In the genomic region with DNA sequence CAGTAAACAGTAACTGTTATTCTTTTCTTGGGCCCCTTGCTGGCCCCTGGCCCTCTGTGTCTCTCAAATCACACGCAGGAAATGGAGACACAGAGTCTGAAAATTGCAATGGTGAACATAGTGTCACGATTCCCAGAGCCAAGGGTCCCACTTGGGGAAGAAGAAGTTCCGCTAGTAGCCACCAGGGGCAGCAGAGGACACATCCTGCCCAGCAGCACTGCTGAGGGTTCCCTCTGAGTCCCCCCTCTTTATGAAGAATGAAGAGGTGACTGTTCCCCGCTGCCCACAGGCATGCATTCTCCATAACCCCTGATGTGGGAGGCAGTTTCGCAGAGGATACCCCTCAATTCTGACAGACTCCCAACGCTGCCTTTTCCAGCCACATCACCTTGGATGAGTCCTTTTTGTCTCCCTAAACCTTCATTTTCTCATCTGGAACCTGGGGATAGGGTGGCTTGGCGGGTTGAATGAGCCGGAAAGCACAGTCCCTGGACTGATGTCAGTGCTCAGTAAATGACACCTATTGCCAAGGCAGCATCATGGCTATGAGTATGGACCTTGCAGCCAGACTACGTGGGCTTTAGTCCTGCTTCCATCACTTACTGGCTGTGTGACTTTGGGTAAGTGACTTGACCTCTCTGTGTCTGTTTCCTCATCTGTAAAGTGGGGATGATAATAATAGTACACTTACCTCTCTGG, we compare ENCODE assay signal across 1 cellular context.
A peak's percentile ranks its signal among the peaks of the same experiment; 100 is the strongest.
TF ChIP-seq lines count a peak whose summit lies in the region.

No MANE protein-coding gene starts in this region.

TF ChIP-seq in K562, 482 proteins besides CTCF, POLR2A, EP300 and RAD21 (continued from another document and continues in another):
- TF ChIP-seq, protein P1, sequence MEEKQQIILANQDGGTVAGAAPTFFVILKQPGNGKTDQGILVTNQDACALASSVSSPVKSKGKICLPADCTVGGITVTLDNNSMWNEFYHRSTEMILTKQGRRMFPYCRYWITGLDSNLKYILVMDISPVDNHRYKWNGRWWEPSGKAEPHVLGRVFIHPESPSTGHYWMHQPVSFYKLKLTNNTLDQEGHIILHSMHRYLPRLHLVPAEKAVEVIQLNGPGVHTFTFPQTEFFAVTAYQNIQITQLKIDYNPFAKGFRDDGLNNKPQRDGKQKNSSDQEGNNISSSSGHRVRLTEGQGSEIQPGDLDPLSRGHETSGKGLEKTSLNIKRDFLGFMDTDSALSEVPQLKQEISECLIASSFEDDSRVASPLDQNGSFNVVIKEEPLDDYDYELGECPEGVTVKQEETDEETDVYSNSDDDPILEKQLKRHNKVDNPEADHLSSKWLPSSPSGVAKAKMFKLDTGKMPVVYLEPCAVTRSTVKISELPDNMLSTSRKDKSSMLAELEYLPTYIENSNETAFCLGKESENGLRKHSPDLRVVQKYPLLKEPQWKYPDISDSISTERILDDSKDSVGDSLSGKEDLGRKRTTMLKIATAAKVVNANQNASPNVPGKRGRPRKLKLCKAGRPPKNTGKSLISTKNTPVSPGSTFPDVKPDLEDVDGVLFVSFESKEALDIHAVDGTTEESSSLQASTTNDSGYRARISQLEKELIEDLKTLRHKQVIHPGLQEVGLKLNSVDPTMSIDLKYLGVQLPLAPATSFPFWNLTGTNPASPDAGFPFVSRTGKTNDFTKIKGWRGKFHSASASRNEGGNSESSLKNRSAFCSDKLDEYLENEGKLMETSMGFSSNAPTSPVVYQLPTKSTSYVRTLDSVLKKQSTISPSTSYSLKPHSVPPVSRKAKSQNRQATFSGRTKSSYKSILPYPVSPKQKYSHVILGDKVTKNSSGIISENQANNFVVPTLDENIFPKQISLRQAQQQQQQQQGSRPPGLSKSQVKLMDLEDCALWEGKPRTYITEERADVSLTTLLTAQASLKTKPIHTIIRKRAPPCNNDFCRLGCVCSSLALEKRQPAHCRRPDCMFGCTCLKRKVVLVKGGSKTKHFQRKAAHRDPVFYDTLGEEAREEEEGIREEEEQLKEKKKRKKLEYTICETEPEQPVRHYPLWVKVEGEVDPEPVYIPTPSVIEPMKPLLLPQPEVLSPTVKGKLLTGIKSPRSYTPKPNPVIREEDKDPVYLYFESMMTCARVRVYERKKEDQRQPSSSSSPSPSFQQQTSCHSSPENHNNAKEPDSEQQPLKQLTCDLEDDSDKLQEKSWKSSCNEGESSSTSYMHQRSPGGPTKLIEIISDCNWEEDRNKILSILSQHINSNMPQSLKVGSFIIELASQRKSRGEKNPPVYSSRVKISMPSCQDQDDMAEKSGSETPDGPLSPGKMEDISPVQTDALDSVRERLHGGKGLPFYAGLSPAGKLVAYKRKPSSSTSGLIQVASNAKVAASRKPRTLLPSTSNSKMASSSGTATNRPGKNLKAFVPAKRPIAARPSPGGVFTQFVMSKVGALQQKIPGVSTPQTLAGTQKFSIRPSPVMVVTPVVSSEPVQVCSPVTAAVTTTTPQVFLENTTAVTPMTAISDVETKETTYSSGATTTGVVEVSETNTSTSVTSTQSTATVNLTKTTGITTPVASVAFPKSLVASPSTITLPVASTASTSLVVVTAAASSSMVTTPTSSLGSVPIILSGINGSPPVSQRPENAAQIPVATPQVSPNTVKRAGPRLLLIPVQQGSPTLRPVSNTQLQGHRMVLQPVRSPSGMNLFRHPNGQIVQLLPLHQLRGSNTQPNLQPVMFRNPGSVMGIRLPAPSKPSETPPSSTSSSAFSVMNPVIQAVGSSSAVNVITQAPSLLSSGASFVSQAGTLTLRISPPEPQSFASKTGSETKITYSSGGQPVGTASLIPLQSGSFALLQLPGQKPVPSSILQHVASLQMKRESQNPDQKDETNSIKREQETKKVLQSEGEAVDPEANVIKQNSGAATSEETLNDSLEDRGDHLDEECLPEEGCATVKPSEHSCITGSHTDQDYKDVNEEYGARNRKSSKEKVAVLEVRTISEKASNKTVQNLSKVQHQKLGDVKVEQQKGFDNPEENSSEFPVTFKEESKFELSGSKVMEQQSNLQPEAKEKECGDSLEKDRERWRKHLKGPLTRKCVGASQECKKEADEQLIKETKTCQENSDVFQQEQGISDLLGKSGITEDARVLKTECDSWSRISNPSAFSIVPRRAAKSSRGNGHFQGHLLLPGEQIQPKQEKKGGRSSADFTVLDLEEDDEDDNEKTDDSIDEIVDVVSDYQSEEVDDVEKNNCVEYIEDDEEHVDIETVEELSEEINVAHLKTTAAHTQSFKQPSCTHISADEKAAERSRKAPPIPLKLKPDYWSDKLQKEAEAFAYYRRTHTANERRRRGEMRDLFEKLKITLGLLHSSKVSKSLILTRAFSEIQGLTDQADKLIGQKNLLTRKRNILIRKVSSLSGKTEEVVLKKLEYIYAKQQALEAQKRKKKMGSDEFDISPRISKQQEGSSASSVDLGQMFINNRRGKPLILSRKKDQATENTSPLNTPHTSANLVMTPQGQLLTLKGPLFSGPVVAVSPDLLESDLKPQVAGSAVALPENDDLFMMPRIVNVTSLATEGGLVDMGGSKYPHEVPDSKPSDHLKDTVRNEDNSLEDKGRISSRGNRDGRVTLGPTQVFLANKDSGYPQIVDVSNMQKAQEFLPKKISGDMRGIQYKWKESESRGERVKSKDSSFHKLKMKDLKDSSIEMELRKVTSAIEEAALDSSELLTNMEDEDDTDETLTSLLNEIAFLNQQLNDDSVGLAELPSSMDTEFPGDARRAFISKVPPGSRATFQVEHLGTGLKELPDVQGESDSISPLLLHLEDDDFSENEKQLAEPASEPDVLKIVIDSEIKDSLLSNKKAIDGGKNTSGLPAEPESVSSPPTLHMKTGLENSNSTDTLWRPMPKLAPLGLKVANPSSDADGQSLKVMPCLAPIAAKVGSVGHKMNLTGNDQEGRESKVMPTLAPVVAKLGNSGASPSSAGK (IDR thresholded peaks at IDR 0.05): no peak
- 0 out of 2 replicates have a peak, but pooled peaks have one; percentile 51 for TF ChIP-seq PTBP1 (IDR thresholded peaks at IDR 0.05; ENCODE audit: low read depth, low read length)
- TF ChIP-seq, protein P2, sequence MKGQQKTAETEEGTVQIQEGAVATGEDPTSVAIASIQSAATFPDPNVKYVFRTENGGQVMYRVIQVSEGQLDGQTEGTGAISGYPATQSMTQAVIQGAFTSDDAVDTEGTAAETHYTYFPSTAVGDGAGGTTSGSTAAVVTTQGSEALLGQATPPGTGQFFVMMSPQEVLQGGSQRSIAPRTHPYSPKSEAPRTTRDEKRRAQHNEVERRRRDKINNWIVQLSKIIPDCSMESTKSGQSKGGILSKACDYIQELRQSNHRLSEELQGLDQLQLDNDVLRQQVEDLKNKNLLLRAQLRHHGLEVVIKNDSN (CRISPR knock-in tag; IDR thresholded peaks at IDR 0.05): no peak
- TF ChIP-seq TOE1 (IDR thresholded peaks at IDR 0.05; ENCODE audit: borderline replicate concordance): no peak
- TF ChIP-seq TOE1 (CRISPR knock-in tag; IDR thresholded peaks at IDR 0.05; ENCODE audit: borderline replicate concordance, low read depth): no peak
- TF ChIP-seq MEF2D (tag; conservative IDR thresholded peaks at IDR 0.05; ENCODE audit: low read depth): no peak
- TF ChIP-seq GABPB1 (CRISPR knock-in tag; IDR thresholded peaks at IDR 0.05): no peak
- TF ChIP-seq, protein P3, sequence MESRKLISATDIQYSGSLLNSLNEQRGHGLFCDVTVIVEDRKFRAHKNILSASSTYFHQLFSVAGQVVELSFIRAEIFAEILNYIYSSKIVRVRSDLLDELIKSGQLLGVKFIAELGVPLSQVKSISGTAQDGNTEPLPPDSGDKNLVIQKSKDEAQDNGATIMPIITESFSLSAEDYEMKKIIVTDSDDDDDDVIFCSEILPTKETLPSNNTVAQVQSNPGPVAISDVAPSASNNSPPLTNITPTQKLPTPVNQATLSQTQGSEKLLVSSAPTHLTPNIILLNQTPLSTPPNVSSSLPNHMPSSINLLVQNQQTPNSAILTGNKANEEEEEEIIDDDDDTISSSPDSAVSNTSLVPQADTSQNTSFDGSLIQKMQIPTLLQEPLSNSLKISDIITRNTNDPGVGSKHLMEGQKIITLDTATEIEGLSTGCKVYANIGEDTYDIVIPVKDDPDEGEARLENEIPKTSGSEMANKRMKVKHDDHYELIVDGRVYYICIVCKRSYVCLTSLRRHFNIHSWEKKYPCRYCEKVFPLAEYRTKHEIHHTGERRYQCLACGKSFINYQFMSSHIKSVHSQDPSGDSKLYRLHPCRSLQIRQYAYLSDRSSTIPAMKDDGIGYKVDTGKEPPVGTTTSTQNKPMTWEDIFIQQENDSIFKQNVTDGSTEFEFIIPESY (CRISPR knock-in tag; IDR thresholded peaks at IDR 0.05): peak; percentile 79
- TF ChIP-seq, protein P4, sequence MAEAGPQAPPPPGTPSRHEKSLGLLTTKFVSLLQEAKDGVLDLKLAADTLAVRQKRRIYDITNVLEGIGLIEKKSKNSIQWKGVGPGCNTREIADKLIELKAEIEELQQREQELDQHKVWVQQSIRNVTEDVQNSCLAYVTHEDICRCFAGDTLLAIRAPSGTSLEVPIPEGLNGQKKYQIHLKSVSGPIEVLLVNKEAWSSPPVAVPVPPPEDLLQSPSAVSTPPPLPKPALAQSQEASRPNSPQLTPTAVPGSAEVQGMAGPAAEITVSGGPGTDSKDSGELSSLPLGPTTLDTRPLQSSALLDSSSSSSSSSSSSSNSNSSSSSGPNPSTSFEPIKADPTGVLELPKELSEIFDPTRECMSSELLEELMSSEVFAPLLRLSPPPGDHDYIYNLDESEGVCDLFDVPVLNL (CRISPR knock-in tag; IDR thresholded peaks at IDR 0.05; ENCODE audit: low read depth): 0 out of 2 replicates have a peak, but pooled peaks have one; percentile 62
- TF ChIP-seq SAP30 (IDR thresholded peaks at IDR 0.05; ENCODE audit: borderline replicate concordance, insufficient read depth, low read depth, low read length, poor library complexity, severe bottlenecking): no peak
- no peak for TF ChIP-seq TRIM24 (IDR thresholded peaks at IDR 0.05)
- no peak for TF ChIP-seq ELF4 (CRISPR knock-in tag; IDR thresholded peaks at IDR 0.05)
- TF ChIP-seq ETV5 (CRISPR knock-in tag; IDR thresholded peaks at IDR 0.05; ENCODE audit: low read depth): 0 out of 2 replicates have a peak, but pooled peaks have one; percentile 33
- peak; percentile 91 for TF ChIP-seq SMARCA5 (IDR thresholded peaks at IDR 0.05)
- TF ChIP-seq, protein P5, sequence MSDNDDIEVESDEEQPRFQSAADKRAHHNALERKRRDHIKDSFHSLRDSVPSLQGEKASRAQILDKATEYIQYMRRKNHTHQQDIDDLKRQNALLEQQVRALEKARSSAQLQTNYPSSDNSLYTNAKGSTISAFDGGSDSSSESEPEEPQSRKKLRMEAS (CRISPR knock-in tag; IDR thresholded peaks at IDR 0.05): peak; percentile 43; the same call in 1 of the 2 replicates
- no peak for TF ChIP-seq NFXL1 (CRISPR knock-in tag; IDR thresholded peaks at IDR 0.05)
- no peak for TF ChIP-seq WHSC1 (IDR thresholded peaks at IDR 0.05; ENCODE audit: low read length)
- TF ChIP-seq ZNF717 (CRISPR knock-in tag; IDR thresholded peaks at IDR 0.05): no peak
- TF ChIP-seq YBX1 (IDR thresholded peaks at IDR 0.05): no peak
- TF ChIP-seq RCOR1 (IDR thresholded peaks at IDR 0.05; ENCODE audit: borderline replicate concordance in 1 of 2, low read depth in 2 of 2, low read length in 2 of 2): peak in 1 of 2 experiments; percentile 43; a peak in 2 of 4 replicates
- peak; percentile 45; the same call in 1 of the 2 replicates for TF ChIP-seq SMC3 (conservative IDR thresholded peaks at IDR 0.05; ENCODE audit: insufficient read depth, low read depth, low read length)
- TF ChIP-seq TCFL5 (CRISPR knock-in tag; conservative IDR thresholded peaks at IDR 0.05): no peak
- no peak for TF ChIP-seq GTF2E2 (tag; IDR thresholded peaks at IDR 0.05)
- TF ChIP-seq RFX1 (IDR thresholded peaks at IDR 0.05): no peak
- no peak for TF ChIP-seq PYGO2 (tag; IDR thresholded peaks at IDR 0.05)
- TF ChIP-seq ADNP (tag; IDR thresholded peaks at IDR 0.05): peak; percentile 84
- TF ChIP-seq RBM25 (IDR thresholded peaks at IDR 0.05; ENCODE audit: low read depth, low read length, severe bottlenecking): peak; percentile 94
- TF ChIP-seq, protein P6, sequence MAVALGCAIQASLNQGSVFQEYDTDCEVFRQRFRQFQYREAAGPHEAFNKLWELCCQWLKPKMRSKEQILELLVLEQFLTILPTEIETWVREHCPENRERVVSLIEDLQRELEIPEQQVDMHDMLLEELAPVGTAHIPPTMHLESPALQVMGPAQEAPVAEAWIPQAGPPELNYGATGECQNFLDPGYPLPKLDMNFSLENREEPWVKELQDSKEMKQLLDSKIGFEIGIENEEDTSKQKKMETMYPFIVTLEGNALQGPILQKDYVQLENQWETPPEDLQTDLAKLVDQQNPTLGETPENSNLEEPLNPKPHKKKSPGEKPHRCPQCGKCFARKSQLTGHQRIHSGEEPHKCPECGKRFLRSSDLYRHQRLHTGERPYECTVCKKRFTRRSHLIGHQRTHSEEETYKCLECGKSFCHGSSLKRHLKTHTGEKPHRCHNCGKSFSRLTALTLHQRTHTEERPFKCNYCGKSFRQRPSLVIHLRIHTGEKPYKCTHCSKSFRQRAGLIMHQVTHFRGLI (CRISPR knock-in tag; IDR thresholded peaks at IDR 0.05): no peak
- TF ChIP-seq KDM1A (IDR thresholded peaks at IDR 0.05): peak; percentile 72 to 78
- TF ChIP-seq, protein P7, sequence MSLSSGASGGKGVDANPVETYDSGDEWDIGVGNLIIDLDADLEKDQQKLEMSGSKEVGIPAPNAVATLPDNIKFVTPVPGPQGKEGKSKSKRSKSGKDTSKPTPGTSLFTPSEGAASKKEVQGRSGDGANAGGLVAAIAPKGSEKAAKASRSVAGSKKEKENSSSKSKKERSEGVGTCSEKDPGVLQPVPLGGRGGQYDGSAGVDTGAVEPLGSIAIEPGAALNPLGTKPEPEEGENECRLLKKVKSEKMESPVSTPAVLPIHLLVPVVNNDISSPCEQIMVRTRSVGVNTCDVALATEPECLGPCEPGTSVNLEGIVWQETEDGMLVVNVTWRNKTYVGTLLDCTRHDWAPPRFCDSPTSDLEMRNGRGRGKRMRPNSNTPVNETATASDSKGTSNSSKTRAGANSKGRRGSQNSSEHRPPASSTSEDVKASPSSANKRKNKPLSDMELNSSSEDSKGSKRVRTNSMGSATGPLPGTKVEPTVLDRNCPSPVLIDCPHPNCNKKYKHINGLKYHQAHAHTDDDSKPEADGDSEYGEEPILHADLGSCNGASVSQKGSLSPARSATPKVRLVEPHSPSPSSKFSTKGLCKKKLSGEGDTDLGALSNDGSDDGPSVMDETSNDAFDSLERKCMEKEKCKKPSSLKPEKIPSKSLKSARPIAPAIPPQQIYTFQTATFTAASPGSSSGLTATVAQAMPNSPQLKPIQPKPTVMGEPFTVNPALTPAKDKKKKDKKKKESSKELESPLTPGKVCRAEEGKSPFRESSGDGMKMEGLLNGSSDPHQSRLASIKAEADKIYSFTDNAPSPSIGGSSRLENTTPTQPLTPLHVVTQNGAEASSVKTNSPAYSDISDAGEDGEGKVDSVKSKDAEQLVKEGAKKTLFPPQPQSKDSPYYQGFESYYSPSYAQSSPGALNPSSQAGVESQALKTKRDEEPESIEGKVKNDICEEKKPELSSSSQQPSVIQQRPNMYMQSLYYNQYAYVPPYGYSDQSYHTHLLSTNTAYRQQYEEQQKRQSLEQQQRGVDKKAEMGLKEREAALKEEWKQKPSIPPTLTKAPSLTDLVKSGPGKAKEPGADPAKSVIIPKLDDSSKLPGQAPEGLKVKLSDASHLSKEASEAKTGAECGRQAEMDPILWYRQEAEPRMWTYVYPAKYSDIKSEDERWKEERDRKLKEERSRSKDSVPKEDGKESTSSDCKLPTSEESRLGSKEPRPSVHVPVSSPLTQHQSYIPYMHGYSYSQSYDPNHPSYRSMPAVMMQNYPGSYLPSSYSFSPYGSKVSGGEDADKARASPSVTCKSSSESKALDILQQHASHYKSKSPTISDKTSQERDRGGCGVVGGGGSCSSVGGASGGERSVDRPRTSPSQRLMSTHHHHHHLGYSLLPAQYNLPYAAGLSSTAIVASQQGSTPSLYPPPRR (CRISPR knock-in tag; IDR thresholded peaks at IDR 0.05; ENCODE audit: borderline replicate concordance): no peak
- no peak for TF ChIP-seq ZNF165 (CRISPR knock-in tag; IDR thresholded peaks at IDR 0.05; ENCODE audit: borderline replicate concordance)
- TF ChIP-seq CBX5 (IDR thresholded peaks at IDR 0.05; ENCODE audit: borderline replicate concordance, low read depth): no peak
